Comparison of ENCODE assay signal across 1 cellular context in the genomic region with DNA sequence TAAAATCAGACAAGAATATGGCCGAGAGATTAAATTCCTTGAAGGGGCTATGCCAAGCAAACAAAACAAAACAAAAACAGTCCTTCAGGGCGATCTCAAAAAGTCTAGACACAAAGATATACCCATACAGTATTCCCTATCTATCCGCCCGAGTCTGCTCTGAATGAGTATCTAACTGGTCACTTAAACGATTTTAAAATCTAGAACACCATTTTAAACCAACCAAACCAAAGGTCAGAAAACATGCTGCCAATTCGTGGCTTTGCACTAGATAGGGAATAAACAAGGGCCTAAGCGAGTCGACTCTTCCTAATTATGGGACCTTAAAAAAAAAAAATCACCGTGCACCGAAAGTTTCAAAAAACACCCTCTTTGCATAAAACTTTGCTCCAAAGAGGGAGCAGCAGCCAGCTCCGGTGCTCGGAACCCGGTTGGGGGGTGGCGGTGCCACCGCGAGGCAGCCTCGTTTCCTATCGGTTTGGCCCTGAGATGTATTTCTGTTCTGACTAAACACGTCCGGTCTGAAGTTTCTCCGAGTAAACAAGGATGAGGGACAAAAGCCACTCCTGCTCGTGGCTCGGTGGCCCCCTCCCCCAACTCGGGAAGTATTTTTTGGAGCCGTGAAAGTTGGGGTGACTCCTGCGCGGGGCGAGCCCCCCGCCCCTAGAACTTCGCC.
TF ChIP-seq lines count a peak whose summit lies in the region.

No MANE protein-coding gene starts in this region.

TF ChIP-seq in GM12878, 131 proteins besides CTCF, POLR2A, EP300 and RAD21 (continued from another document):
- TF ChIP-seq, protein P1, sequence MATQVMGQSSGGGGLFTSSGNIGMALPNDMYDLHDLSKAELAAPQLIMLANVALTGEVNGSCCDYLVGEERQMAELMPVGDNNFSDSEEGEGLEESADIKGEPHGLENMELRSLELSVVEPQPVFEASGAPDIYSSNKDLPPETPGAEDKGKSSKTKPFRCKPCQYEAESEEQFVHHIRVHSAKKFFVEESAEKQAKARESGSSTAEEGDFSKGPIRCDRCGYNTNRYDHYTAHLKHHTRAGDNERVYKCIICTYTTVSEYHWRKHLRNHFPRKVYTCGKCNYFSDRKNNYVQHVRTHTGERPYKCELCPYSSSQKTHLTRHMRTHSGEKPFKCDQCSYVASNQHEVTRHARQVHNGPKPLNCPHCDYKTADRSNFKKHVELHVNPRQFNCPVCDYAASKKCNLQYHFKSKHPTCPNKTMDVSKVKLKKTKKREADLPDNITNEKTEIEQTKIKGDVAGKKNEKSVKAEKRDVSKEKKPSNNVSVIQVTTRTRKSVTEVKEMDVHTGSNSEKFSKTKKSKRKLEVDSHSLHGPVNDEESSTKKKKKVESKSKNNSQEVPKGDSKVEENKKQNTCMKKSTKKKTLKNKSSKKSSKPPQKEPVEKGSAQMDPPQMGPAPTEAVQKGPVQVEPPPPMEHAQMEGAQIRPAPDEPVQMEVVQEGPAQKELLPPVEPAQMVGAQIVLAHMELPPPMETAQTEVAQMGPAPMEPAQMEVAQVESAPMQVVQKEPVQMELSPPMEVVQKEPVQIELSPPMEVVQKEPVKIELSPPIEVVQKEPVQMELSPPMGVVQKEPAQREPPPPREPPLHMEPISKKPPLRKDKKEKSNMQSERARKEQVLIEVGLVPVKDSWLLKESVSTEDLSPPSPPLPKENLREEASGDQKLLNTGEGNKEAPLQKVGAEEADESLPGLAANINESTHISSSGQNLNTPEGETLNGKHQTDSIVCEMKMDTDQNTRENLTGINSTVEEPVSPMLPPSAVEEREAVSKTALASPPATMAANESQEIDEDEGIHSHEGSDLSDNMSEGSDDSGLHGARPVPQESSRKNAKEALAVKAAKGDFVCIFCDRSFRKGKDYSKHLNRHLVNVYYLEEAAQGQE (IDR thresholded peaks at IDR 0.05; ENCODE audit: low read depth, low read length) = no peak
- TF ChIP-seq, protein P2, sequence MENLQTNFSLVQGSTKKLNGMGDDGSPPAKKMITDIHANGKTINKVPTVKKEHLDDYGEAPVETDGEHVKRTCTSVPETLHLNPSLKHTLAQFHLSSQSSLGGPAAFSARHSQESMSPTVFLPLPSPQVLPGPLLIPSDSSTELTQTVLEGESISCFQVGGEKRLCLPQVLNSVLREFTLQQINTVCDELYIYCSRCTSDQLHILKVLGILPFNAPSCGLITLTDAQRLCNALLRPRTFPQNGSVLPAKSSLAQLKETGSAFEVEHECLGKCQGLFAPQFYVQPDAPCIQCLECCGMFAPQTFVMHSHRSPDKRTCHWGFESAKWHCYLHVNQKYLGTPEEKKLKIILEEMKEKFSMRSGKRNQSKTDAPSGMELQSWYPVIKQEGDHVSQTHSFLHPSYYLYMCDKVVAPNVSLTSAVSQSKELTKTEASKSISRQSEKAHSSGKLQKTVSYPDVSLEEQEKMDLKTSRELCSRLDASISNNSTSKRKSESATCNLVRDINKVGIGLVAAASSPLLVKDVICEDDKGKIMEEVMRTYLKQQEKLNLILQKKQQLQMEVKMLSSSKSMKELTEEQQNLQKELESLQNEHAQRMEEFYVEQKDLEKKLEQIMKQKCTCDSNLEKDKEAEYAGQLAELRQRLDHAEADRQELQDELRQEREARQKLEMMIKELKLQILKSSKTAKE (IDR thresholded peaks at IDR 0.05; ENCODE audit: low read depth, poor library complexity, severe bottlenecking) = peak; percentile 24
- TF ChIP-seq STAT3 (IDR thresholded peaks at IDR 0.05; ENCODE audit: low read depth, low read length) (no peak), SUZ12 (IDR thresholded peaks at IDR 0.05; ENCODE audit: unreplicated experiment) (no peak), SUPT20H (IDR thresholded peaks at IDR 0.05; ENCODE audit: borderline replicate concordance, control insufficient read depth, low read depth, low read length) (no peak), KDM1A (IDR thresholded peaks at IDR 0.05; ENCODE audit: borderline replicate concordance) (no peak), EGR1 (IDR thresholded peaks at IDR 0.05; ENCODE audit: borderline replicate concordance in 1 of 2, low read depth in 2 of 2, low read length in 2 of 2) (no peak), RB1 (IDR thresholded peaks at IDR 0.05; ENCODE audit: borderline replicate concordance) (no peak), GABPA (IDR thresholded peaks at IDR 0.05; ENCODE audit: low read depth) (0 out of 2 replicates have a peak, but pooled peaks have one; percentile 43), HCFC1 (IDR thresholded peaks at IDR 0.05; ENCODE audit: low read length) (no peak), NR2F1 (conservative IDR thresholded peaks at IDR 0.05) (no peak), HDGF (IDR thresholded peaks at IDR 0.05) (0 out of 2 replicates have a peak, but pooled peaks have one; percentile 28), NBN (IDR thresholded peaks at IDR 0.05) (peak; percentile 39; the same call in 1 of the 2 replicates), ZSCAN29 (IDR thresholded peaks at IDR 0.05) (no peak), HDAC6 (IDR thresholded peaks at IDR 0.05; ENCODE audit: unreplicated experiment) (no peak)
- TF ChIP-seq, protein P3, sequence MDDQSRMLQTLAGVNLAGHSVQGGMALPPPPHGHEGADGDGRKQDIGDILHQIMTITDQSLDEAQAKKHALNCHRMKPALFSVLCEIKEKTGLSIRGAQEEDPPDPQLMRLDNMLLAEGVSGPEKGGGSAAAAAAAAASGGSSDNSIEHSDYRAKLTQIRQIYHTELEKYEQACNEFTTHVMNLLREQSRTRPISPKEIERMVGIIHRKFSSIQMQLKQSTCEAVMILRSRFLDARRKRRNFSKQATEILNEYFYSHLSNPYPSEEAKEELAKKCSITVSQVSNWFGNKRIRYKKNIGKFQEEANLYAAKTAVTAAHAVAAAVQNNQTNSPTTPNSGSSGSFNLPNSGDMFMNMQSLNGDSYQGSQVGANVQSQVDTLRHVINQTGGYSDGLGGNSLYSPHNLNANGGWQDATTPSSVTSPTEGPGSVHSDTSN (IDR thresholded peaks at IDR 0.05; ENCODE audit: insufficient replicate concordance, low read depth, low read length) = no peak
- TF ChIP-seq, protein P4, sequence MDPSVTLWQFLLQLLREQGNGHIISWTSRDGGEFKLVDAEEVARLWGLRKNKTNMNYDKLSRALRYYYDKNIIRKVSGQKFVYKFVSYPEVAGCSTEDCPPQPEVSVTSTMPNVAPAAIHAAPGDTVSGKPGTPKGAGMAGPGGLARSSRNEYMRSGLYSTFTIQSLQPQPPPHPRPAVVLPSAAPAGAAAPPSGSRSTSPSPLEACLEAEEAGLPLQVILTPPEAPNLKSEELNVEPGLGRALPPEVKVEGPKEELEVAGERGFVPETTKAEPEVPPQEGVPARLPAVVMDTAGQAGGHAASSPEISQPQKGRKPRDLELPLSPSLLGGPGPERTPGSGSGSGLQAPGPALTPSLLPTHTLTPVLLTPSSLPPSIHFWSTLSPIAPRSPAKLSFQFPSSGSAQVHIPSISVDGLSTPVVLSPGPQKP (IDR thresholded peaks at IDR 0.05; ENCODE audit: low read depth, low read length) = no peak
- TF ChIP-seq, protein P5, sequence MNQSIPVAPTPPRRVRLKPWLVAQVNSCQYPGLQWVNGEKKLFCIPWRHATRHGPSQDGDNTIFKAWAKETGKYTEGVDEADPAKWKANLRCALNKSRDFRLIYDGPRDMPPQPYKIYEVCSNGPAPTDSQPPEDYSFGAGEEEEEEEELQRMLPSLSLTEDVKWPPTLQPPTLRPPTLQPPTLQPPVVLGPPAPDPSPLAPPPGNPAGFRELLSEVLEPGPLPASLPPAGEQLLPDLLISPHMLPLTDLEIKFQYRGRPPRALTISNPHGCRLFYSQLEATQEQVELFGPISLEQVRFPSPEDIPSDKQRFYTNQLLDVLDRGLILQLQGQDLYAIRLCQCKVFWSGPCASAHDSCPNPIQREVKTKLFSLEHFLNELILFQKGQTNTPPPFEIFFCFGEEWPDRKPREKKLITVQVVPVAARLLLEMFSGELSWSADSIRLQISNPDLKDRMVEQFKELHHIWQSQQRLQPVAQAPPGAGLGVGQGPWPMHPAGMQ (IDR thresholded peaks at IDR 0.05; ENCODE audit: borderline replicate concordance) = no peak
- TF ChIP-seq, protein P6, sequence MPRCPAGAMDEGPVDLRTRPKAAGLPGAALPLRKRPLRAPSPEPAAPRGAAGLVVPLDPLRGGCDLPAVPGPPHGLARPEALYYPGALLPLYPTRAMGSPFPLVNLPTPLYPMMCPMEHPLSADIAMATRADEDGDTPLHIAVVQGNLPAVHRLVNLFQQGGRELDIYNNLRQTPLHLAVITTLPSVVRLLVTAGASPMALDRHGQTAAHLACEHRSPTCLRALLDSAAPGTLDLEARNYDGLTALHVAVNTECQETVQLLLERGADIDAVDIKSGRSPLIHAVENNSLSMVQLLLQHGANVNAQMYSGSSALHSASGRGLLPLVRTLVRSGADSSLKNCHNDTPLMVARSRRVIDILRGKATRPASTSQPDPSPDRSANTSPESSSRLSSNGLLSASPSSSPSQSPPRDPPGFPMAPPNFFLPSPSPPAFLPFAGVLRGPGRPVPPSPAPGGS (IDR thresholded peaks at IDR 0.05; ENCODE audit: borderline replicate concordance, insufficient read depth, low read depth, low read length, poor library complexity, severe bottlenecking) = peak; percentile 25
